11 cellular contexts compared by ENCODE assay signal in the genomic region with DNA sequence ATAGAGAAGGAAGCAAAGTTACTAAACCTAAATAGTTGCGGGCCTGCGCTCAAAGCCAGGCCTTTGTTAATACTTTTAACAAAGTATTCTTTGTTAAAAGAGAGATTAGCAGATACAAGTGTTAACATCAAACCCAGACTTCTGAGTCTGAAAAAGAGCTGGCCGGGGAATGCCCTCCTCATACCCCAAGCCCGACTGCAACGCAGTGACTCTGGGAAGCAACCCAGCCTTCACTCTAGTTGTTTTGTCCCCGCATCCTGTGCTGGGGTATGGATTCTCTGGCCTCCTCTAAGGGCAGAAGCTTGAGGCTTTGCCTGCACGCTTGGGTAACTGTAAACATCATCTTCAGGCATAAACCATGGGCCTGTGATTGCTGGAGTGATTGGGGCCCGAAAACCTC. TPM values are rescaled to one million over a fixed set of nuclear protein-coding genes. Genes with fewer than 3 reads are reported as not detected.
A peak's percentile ranks its signal among the peaks of the same experiment; 100 is the strongest.
DNase-seq lines count a peak whose midpoint lies in the region; ATAC-seq and TF ChIP-seq lines count a peak whose summit lies in the region.
"Had no signal": no experiment of that assay in that cellular context is flagged by ENCODE, and none has a peak within 500 bp of the region (broad histone marks: within the 10 kb centered on the region; RNA-seq: fewer than 3 reads in every experiment).

No MANE protein-coding gene starts in this region.

- DNase-seq in stimulated activated CD4-positive, alpha-beta T cell treated with anti-CD3 and anti-CD28 coated beads, Interleukin-4, amount 100 ng/mL, for 24 hours: peak; percentile 1
- DNase-seq in stimulated activated CD4-positive, alpha-beta T cell treated with anti-CD3 and anti-CD28 coated beads, Interleukin-1b, Interleukin-23, amount 100 ng/mL, for 48 hours: no peak
- no peak for DNase-seq in activated naive CD8-positive, alpha-beta T cell treated with anti-CD3 and anti-CD28 coated beads for 36 hours
- DNase-seq in natural killer cell: no peak
- no peak for DNase-seq in T1000 (lab: John Stamatoyannopoulos, UW)
- DNase-seq in NCI-H226: no peak
- DNase-seq: activated T-cell treated with anti-CD3 and anti-CD28 coated beads, Interleukin-2, amount 50 U/mL, for 4 hours; brain microvascular endothelial cell; mesendoderm; pancreas had no signal

- no peak overlapping the region for H3K4me3 Mint-ChIP-seq in activated naive CD8-positive, alpha-beta T cell treated with anti-CD3 and anti-CD28 coated beads for 36 hours
- no peak overlapping the region for H3K4me3 Mint-ChIP-seq in natural killer cell
- H3K4me3 Mint-ChIP-seq: activated T-cell treated with anti-CD3 and anti-CD28 coated beads, Interleukin-2, amount 50 U/mL, for 4 hours had no signal

- H3K4me1 Mint-ChIP-seq in activated naive CD8-positive, alpha-beta T cell treated with anti-CD3 and anti-CD28 coated beads for 36 hours: peaks cover 25% of the 10 kb centered on the region
- peaks cover 18 to 41% of the 10 kb centered on the region in 2 donors for H3K4me1 Mint-ChIP-seq in natural killer cell

- peaks cover 34% of the 10 kb centered on the region for H3K36me3 Mint-ChIP-seq in activated naive CD8-positive, alpha-beta T cell treated with anti-CD3 and anti-CD28 coated beads for 36 hours
- H3K36me3 Mint-ChIP-seq in natural killer cell: no peaks in the 10 kb centered on the region

- ATAC-seq in natural killer cell (no peak), GM18861 (IDR thresholded peaks at IDR 0.05; ENCODE audit: unreplicated experiment) (no peak)
- ATAC-seq: activated T-cell treated with anti-CD3 and anti-CD28 coated beads, Interleukin-2, amount 50 U/mL, for 4 hours; pancreas had no signal

- peak overlapping the region; percentile 65 for H3K27ac Mint-ChIP-seq in activated naive CD8-positive, alpha-beta T cell treated with anti-CD3 and anti-CD28 coated beads for 36 hours
- H3K27ac Mint-ChIP-seq in natural killer cell: peak overlapping the region; percentile 92 to 93

- no peaks in the 10 kb centered on the region for H3K9me3 Mint-ChIP-seq in activated naive CD8-positive, alpha-beta T cell treated with anti-CD3 and anti-CD28 coated beads for 36 hours
- no peaks in the 10 kb centered on the region for H3K9me3 Mint-ChIP-seq in natural killer cell
- H3K9me3 Mint-ChIP-seq: activated T-cell treated with anti-CD3 and anti-CD28 coated beads, Interleukin-2, amount 50 U/mL, for 4 hours had no signal

- no peak for TF ChIP-seq CTCF in natural killer cell (IDR thresholded peaks at IDR 0.05)

- no peaks in the 10 kb centered on the region for H3K27me3 Mint-ChIP-seq in activated naive CD8-positive, alpha-beta T cell treated with anti-CD3 and anti-CD28 coated beads for 36 hours
- H3K27me3 Mint-ChIP-seq in natural killer cell (ENCODE audit: low read depth in 2 of 2): no peaks in the 10 kb centered on the region

- intact Hi-C loops in natural killer cell (cut with micrococcal nuclease): no loop called here

RNA-seq across cellular contexts. Expression of a gene that starts 48.3 kb away (rescaled TPM):
- 10 to 100 TPM; 72.3 to 73.1 TPM for total RNA-seq in activated naive CD8-positive, alpha-beta T cell treated with anti-CD3 and anti-CD28 coated beads for 36 hours
- 100 to 1,000 TPM; 479 to 591 (median 512) TPM for total RNA-seq in natural killer cell

RNA-seq across cellular contexts. Expression of a gene that starts 54.1 kb away (rescaled TPM):
- total RNA-seq in activated naive CD8-positive, alpha-beta T cell treated with anti-CD3 and anti-CD28 coated beads for 36 hours: 10 to 100 TPM; 93.6 to 98.5 TPM
- total RNA-seq in natural killer cell: 100 to 1,000 TPM in 1 of 3 donors, 10 to 100 TPM in 2; 89.2 to 118 (median 94.9) TPM

Comparison
In these comparisons a context has a peak if more than half of its experiments do, and no peak if none do; other contexts are left out.
1. RNA of a gene that starts 48.3 kb away (total RNA-seq): 479 to 591 TPM in natural killer cell; 72.3 to 73.1 TPM in activated naive CD8-positive, alpha-beta T cell treated with anti-CD3 and anti-CD28 coated beads for 36 hours; every median in the first group is over 4 times any median in the second.